Comparison of ENCODE assay signal across 28 cellular contexts in genomic region chr2:227606476-227606875, GRCh38. TPM values are rescaled to one million over a fixed set of nuclear protein-coding genes. Genes with fewer than 3 reads are reported as not detected.
"Had no signal": no experiment of that assay in that cellular context is flagged by ENCODE, and none has a peak within 500 bp of the region (broad histone marks: within the 10 kb centered on the region; RNA-seq: fewer than 3 reads in every experiment).

No MANE protein-coding gene starts in this region.

- H3K4me1 ChIP-seq: breast epithelium, colonic mucosa, prostate gland, uterus had no signal

- ATAC-seq: activated naive CD8-positive, alpha-beta T cell treated with anti-CD3 and anti-CD28 coated beads, Interleukin-2, amount 50 U/mL, for 24 hours; effector memory CD8-positive, alpha-beta T cell; esophagus mucosa; left lung; natural killer cell; SK-N-SH treated with all-trans-retinoic acid at 6 μM for 48 hours; stimulated activated effector memory CD8-positive, alpha-beta T cell treated with anti-CD3 and anti-CD28 coated beads, Interleukin-12 subunit alpha, Interleukin-12 subunit beta, amount 100 ng/mL, for 72 hours; stimulated activated naive CD8-positive, alpha-beta T cell treated with anti-CD3 and anti-CD28 coated beads, Interleukin-15, amount 100 ng/mL, for 72 hours had no signal

- H3K4me3 ChIP-seq: breast epithelium, colonic mucosa, dorsolateral prefrontal cortex, left lung, ovary, prostate gland, skin epidermis, uterus had no signal

- H3K27ac ChIP-seq: breast epithelium, colonic mucosa, dorsolateral prefrontal cortex, left lung, ovary, prostate gland, skin epidermis, uterus had no signal

- DNase-seq: activated CD4-positive, alpha-beta memory T cell treated with anti-CD3 and anti-CD28 coated beads, Interleukin-2, amount 10 ng/mL, durations not matched to agents 7 days and 5 days; activated CD4-positive, alpha-beta T cell treated with anti-CD3 and anti-CD28 coated beads for 48 hours; activated gamma-delta T cell; activated naive CD4-positive, alpha-beta T cell treated with anti-CD3 and anti-CD28 coated beads, Interleukin-2, amount 50 U/mL, for 16 hours; activated naive CD8-positive, alpha-beta T cell treated with anti-CD3 and anti-CD28 coated beads, Interleukin-2, amount 50 U/mL, for 24 hours; colonic mucosa; dorsolateral prefrontal cortex; effector memory CD8-positive, alpha-beta T cell; left lung; mammary epithelial cell; midbrain; natural killer cell; ovary; stimulated activated CD4-positive, alpha-beta T cell treated with anti-CD3 and anti-CD28 coated beads, Interleukin-2, amount 100 ng/mL, for 24 hours; stimulated activated naive CD8-positive, alpha-beta T cell treated with anti-CD3 and anti-CD28 coated beads, Interleukin-15, amount 100 ng/mL, for 72 hours; trophoblast cell; uterus had no signal

- H3K27ac Mint-ChIP-seq: activated CD4-positive, alpha-beta memory T cell treated with anti-CD3 and anti-CD28 coated beads, Interleukin-2, amount 10 ng/mL, durations not matched to agents 7 days and 5 days; activated naive CD8-positive, alpha-beta T cell treated with anti-CD3 and anti-CD28 coated beads, Interleukin-2, amount 50 U/mL, for 24 hours; effector memory CD8-positive, alpha-beta T cell; natural killer cell; stimulated activated effector memory CD8-positive, alpha-beta T cell treated with anti-CD3 and anti-CD28 coated beads, Interleukin-12 subunit alpha, Interleukin-12 subunit beta, amount 100 ng/mL, for 72 hours had no signal

- H3K36me3 Mint-ChIP-seq: natural killer cell had no signal

- H3K4me3 Mint-ChIP-seq: activated CD4-positive, alpha-beta memory T cell treated with anti-CD3 and anti-CD28 coated beads, Interleukin-2, amount 10 ng/mL, durations not matched to agents 7 days and 5 days; activated naive CD8-positive, alpha-beta T cell treated with anti-CD3 and anti-CD28 coated beads, Interleukin-2, amount 50 U/mL, for 24 hours; effector memory CD8-positive, alpha-beta T cell; natural killer cell; stimulated activated effector memory CD8-positive, alpha-beta T cell treated with anti-CD3 and anti-CD28 coated beads, Interleukin-12 subunit alpha, Interleukin-12 subunit beta, amount 100 ng/mL, for 72 hours; stimulated activated naive CD8-positive, alpha-beta T cell treated with anti-CD3 and anti-CD28 coated beads, Interleukin-15, amount 100 ng/mL, for 72 hours had no signal

- FAIRE-seq: endothelial cell of umbilical vein, frontal cortex, keratinocyte had no signal

- H3K9me3 Mint-ChIP-seq: activated CD4-positive, alpha-beta memory T cell treated with anti-CD3 and anti-CD28 coated beads, Interleukin-2, amount 10 ng/mL, durations not matched to agents 7 days and 5 days; activated naive CD8-positive, alpha-beta T cell treated with anti-CD3 and anti-CD28 coated beads, Interleukin-2, amount 50 U/mL, for 24 hours; effector memory CD8-positive, alpha-beta T cell; stimulated activated effector memory CD8-positive, alpha-beta T cell treated with anti-CD3 and anti-CD28 coated beads, Interleukin-12 subunit alpha, Interleukin-12 subunit beta, amount 100 ng/mL, for 72 hours; stimulated activated naive CD8-positive, alpha-beta T cell treated with anti-CD3 and anti-CD28 coated beads, Interleukin-15, amount 100 ng/mL, for 72 hours had no signal

- H3K9me3 ChIP-seq: breast epithelium, colonic mucosa, left lung, ovary, prostate gland, uterus had no signal

- H3K36me3 ChIP-seq: breast epithelium, colonic mucosa, left lung, ovary, prostate gland, uterus had no signal

- H3K4me1 Mint-ChIP-seq: activated CD4-positive, alpha-beta memory T cell treated with anti-CD3 and anti-CD28 coated beads, Interleukin-2, amount 10 ng/mL, durations not matched to agents 7 days and 5 days; stimulated activated effector memory CD8-positive, alpha-beta T cell treated with anti-CD3 and anti-CD28 coated beads, Interleukin-12 subunit alpha, Interleukin-12 subunit beta, amount 100 ng/mL, for 72 hours had no signal

- H3K27me3 ChIP-seq: breast epithelium, colonic mucosa, ovary, uterus had no signal

RNA-seq across cellular contexts. Expression of gene SCYGR2, which starts 7.8 kb away (rescaled TPM):
- total RNA-seq: activated CD4-positive, alpha-beta memory T cell treated with anti-CD3 and anti-CD28 coated beads, Interleukin-2, amount 10 ng/mL, durations not matched to agents 7 days and 5 days; breast epithelium; colonic mucosa; dorsolateral prefrontal cortex; endothelial cell of umbilical vein; esophagus mucosa; frontal cortex; left lung; mammary epithelial cell; natural killer cell; ovary; prostate gland; T-helper 2 cell treated with Interferon-gamma antibody and Interleukin-4, amounts not matched to agents 100 ng/mL and 5 ng/mL, for 36 hours; temporal lobe; uterus had no signal
- polyA plus RNA-seq: endothelial cell of umbilical vein, keratinocyte, mammary epithelial cell, ovary had no signal

RNA-seq across cellular contexts. Expression of gene SCYGR3, which starts 8.2 kb away (rescaled TPM):
- total RNA-seq: activated CD4-positive, alpha-beta memory T cell treated with anti-CD3 and anti-CD28 coated beads, Interleukin-2, amount 10 ng/mL, durations not matched to agents 7 days and 5 days; breast epithelium; colonic mucosa; dorsolateral prefrontal cortex; endothelial cell of umbilical vein; esophagus mucosa; frontal cortex; left lung; mammary epithelial cell; natural killer cell; ovary; prostate gland; T-helper 2 cell treated with Interferon-gamma antibody and Interleukin-4, amounts not matched to agents 100 ng/mL and 5 ng/mL, for 36 hours; temporal lobe; uterus had no signal
- polyA plus RNA-seq: endothelial cell of umbilical vein, keratinocyte, mammary epithelial cell, ovary had no signal

RNA-seq across cellular contexts. Expression of gene SCYGR4, which starts 10.8 kb away (rescaled TPM):
- total RNA-seq: activated CD4-positive, alpha-beta memory T cell treated with anti-CD3 and anti-CD28 coated beads, Interleukin-2, amount 10 ng/mL, durations not matched to agents 7 days and 5 days; breast epithelium; colonic mucosa; endothelial cell of umbilical vein; esophagus mucosa; frontal cortex; left lung; mammary epithelial cell; natural killer cell; ovary; prostate gland; T-helper 2 cell treated with Interferon-gamma antibody and Interleukin-4, amounts not matched to agents 100 ng/mL and 5 ng/mL, for 36 hours; temporal lobe; uterus had no signal
- polyA plus RNA-seq: endothelial cell of umbilical vein, keratinocyte, mammary epithelial cell, ovary had no signal
